8 cellular contexts compared by ENCODE assay signal in the genomic region with DNA sequence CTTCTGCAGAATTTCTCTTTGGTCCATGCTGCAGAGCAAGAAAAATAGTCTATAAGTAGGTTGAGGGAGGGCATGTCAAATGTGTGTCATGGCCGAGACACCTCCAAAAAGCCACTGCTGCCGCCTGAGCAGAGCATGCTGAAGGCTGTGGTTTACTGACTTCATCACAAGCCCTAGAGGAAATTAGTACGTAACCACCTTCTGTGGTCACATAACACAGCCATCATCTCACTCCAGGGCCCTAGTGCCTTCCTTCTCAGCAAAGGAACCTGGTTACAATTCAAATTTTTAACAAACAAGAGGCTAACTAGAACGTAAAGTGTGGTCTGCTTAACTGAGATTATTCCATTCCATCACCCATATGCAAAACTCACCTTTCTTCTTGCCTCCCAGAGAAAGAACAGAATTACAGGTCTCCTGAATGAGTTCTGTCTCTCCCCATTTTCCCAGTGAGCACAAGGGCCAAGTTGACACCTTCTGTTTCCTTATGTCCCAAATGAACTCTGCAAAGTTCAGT. TPM values are rescaled to one million over a fixed set of nuclear protein-coding genes. Genes with fewer than 3 reads are reported as not detected.
A peak's percentile ranks its signal among the peaks of the same experiment; 100 is the strongest.
DNase-seq lines count a peak whose midpoint lies in the region; ATAC-seq and TF ChIP-seq lines count a peak whose summit lies in the region.

A gene (minus strand): TSS at position 116 of the 517 bp plus-strand sequence.

- H4K20me1 ChIP-seq in GM23248 (ENCODE audit: insufficient read depth) (no peaks in the 10 kb centered on the region), MM.1S (ENCODE audit: insufficient read depth, low read length) (no peaks in the 10 kb centered on the region)

- H3K9me3 ChIP-seq in GM23248 (ENCODE audit: low read depth) (no peaks in the 10 kb centered on the region), MM.1S (replicated peaks; ENCODE audit: insufficient read depth, low read length) (no peaks in the 10 kb centered on the region), gastrocnemius medialis (no peaks in the 10 kb centered on the region)

- ATAC-seq in activated CD8-positive, alpha-beta T cell treated with anti-CD3 and anti-CD28 coated beads for 36 hours, result peak; percentile 79
- ATAC-seq in gastrocnemius medialis, result no peak

- TF ChIP-seq POLR2A in gastrocnemius medialis (IDR thresholded peaks at IDR 0.05), result no peak

- H3K4me3 Mint-ChIP-seq in activated CD8-positive, alpha-beta T cell treated with anti-CD3 and anti-CD28 coated beads for 36 hours, result peak within 1 kb of the TSS; percentile 91
- H3K4me3 Mint-ChIP-seq in endothelial cell (ENCODE audit: unreplicated experiment), result no peak within 1 kb of the TSS

- H3F3A ChIP-seq in GM23248 (ENCODE audit: insufficient read depth), result peaks cover 16% of the 10 kb centered on the region
- H3F3A ChIP-seq in MM.1S (ENCODE audit: insufficient read depth, low read length), result no peaks in the 10 kb centered on the region; the same call in 1 of the 2 replicates

- H3K27me3 Mint-ChIP-seq in activated CD8-positive, alpha-beta T cell treated with anti-CD3 and anti-CD28 coated beads for 36 hours, result no peaks in the 10 kb centered on the region
- H3K27me3 Mint-ChIP-seq in endothelial cell (ENCODE audit: unreplicated experiment), result no peaks in the 10 kb centered on the region

- peak within 1 kb of the TSS; percentile 47 for H3K4me3 ChIP-seq in GM23248
- H3K4me3 ChIP-seq in MM.1S (ENCODE audit: low read length), result peak within 1 kb of the TSS; percentile 38; the same call in 1 of the 2 replicates
- H3K4me3 ChIP-seq in epithelial cell of proximal tubule (ENCODE audit: low read depth, low read length), result peak within 1 kb of the TSS; percentile 17
- H3K4me3 ChIP-seq in gastrocnemius medialis, result no peak within 1 kb of the TSS

- H3K9me2 ChIP-seq in GM23248 (ENCODE audit: insufficient read depth), result no peaks in the 10 kb centered on the region
- no peaks in the 10 kb centered on the region for H3K9me2 ChIP-seq in MM.1S (replicated peaks; ENCODE audit: insufficient read depth, low read length)

- CTCF ChIA-PET in activated CD8-positive, alpha-beta T cell treated with anti-CD3 and anti-CD28 coated beads for 36 hours (lab: Charles Lee), result no interaction called here

- DNase-seq in GM03348 (ENCODE audit: low spot score) (peak; percentile 52), GM23248 (peak; percentile 91), MM.1S (peak; percentile 58), epithelial cell of proximal tubule (ENCODE audit: low read depth) (no peak), gastrocnemius medialis (peak; percentile 11 to 21), NCI-H2081 treated with DMSO at 0.1 percent for 48 hours (lab: John Stamatoyannopoulos, UW) (no peak), endothelial cell (ENCODE audit: low spot score) (no peak)
- peak; percentile 91 for DNase-seq in activated CD8-positive, alpha-beta T cell treated with anti-CD3 and anti-CD28 coated beads for 36 hours

- intact Hi-C loops in activated CD8-positive, alpha-beta T cell treated with anti-CD3 and anti-CD28 coated beads for 36 hours (cut with micrococcal nuclease), result loop anchor here (1.0 to 5.0 kb wide), 2 partner anchors 33 to 61 kb away; a partner anchor contains a TSS
- intact Hi-C loops in gastrocnemius medialis (cut with DNase I; ENCODE audit: low total_unique reads), result loop anchor here (2.0 kb wide), 1 partner anchor 19 kb away; no protein-coding TSS in a partner anchor

- peak within 1 kb of the TSS; percentile 53 for H3K4me2 ChIP-seq in GM23248 (ENCODE audit: unreplicated experiment)
- H3K4me2 ChIP-seq in MM.1S (ENCODE audit: low read depth, low read length), result peak within 1 kb of the TSS; percentile 56

- no peaks in the 10 kb centered on the region for H3K9me3 Mint-ChIP-seq in activated CD8-positive, alpha-beta T cell treated with anti-CD3 and anti-CD28 coated beads for 36 hours
- H3K9me3 Mint-ChIP-seq in endothelial cell (ENCODE audit: unreplicated experiment), result no peaks in the 10 kb centered on the region

- H2AFZ ChIP-seq in GM23248 (peak within 1 kb of the TSS; percentile 85), MM.1S (ENCODE audit: low read length) (peak within 1 kb of the TSS; percentile 67)

- peak within 1 kb of the TSS; percentile 98 for H3K27ac Mint-ChIP-seq in activated CD8-positive, alpha-beta T cell treated with anti-CD3 and anti-CD28 coated beads for 36 hours
- H3K27ac Mint-ChIP-seq in endothelial cell (ENCODE audit: unreplicated experiment), result no peak within 1 kb of the TSS

- no peaks in the 10 kb centered on the region for H3K27me3 ChIP-seq in GM23248 (replicated peaks; ENCODE audit: insufficient read depth)
- no peaks in the 10 kb centered on the region for H3K27me3 ChIP-seq in MM.1S (replicated peaks; ENCODE audit: insufficient read depth, low read length)
- H3K27me3 ChIP-seq in gastrocnemius medialis, result no peaks in the 10 kb centered on the region

- TF ChIP-seq CTCF in MM.1S (IDR thresholded peaks at IDR 0.05; ENCODE audit: low read length) (no peak), epithelial cell of proximal tubule (conservative IDR thresholded peaks at IDR 0.05; ENCODE audit: low read depth, low read length) (no peak), gastrocnemius medialis (IDR thresholded peaks at IDR 0.05 in 4 of 5, conservative IDR thresholded peaks at IDR 0.05 in 1 of 5) (no peak), endothelial cell (IDR thresholded peaks at IDR 0.05; ENCODE audit: unreplicated experiment) (no peak)
- TF ChIP-seq CTCF in activated CD8-positive, alpha-beta T cell treated with anti-CD3 and anti-CD28 coated beads for 36 hours (IDR thresholded peaks at IDR 0.05), result no peak

- H3K36me3 ChIP-seq in GM23248 (ENCODE audit: low read depth) (no peaks in the 10 kb centered on the region), MM.1S (replicated peaks; ENCODE audit: insufficient read depth, low read length) (no peaks in the 10 kb centered on the region), gastrocnemius medialis (no peaks in the 10 kb centered on the region)

- WGBS in GM23248 (ENCODE audit: low coverage in 1 of 2, low lambda C conversion rate in 2 of 2, missing lambda C conversion rate in 2 of 2), 2 experiments, result 19 to 20% methylated on average over 4 of the region's 4 CpGs

- peaks cover 33% of the 10 kb centered on the region for H3K36me3 Mint-ChIP-seq in activated CD8-positive, alpha-beta T cell treated with anti-CD3 and anti-CD28 coated beads for 36 hours (ENCODE audit: low read depth)
- no peaks in the 10 kb centered on the region for H3K36me3 Mint-ChIP-seq in endothelial cell (ENCODE audit: low read depth, unreplicated experiment)

- H3K27ac ChIP-seq in GM23248, result peak within 1 kb of the TSS; percentile 49
- H3K27ac ChIP-seq in MM.1S (ENCODE audit: low read length), result peak within 1 kb of the TSS; percentile 58
- peak within 1 kb of the TSS in 1 of 4 donors; percentile 6 for H3K27ac ChIP-seq in gastrocnemius medialis

- H3K4me1 Mint-ChIP-seq in activated CD8-positive, alpha-beta T cell treated with anti-CD3 and anti-CD28 coated beads for 36 hours (ENCODE audit: low read depth), result peaks cover 61% of the 10 kb centered on the region
- no peaks in the 10 kb centered on the region for H3K4me1 Mint-ChIP-seq in endothelial cell (ENCODE audit: unreplicated experiment)

- H3K9ac ChIP-seq in GM23248, result peak within 1 kb of the TSS; percentile 28; the same call in 1 of the 2 replicates
- H3K9ac ChIP-seq in MM.1S (ENCODE audit: low read length), result peak within 1 kb of the TSS; percentile 41

- POLR2A ChIA-PET in activated CD8-positive, alpha-beta T cell treated with anti-CD3 and anti-CD28 coated beads for 36 hours (lab: Charles Lee), result interaction anchor here (1.1 to 6.2 kb wide), 3 partner anchors 33 to 58 kb away, joined by 5 to 34 read pairs (median 7); a partner anchor contains a TSS

- H3K4me1 ChIP-seq in GM23248 (ENCODE audit: insufficient read depth) (peaks cover 42% of the 10 kb centered on the region), MM.1S (ENCODE audit: low read length) (peaks cover 14% of the 10 kb centered on the region), gastrocnemius medialis (no peaks in the 10 kb centered on the region)

- in situ Hi-C loops in GM23248 (cut with MboI), result no loop called here
- in situ Hi-C loops in gastrocnemius medialis (cut with MboI; ENCODE audit: low sequenced_read_pairs in 4 of 4), result no loop called here

- H3K79me2 ChIP-seq in GM23248 (ENCODE audit: insufficient read depth), result no peaks in the 10 kb centered on the region
- no peaks in the 10 kb centered on the region for H3K79me2 ChIP-seq in MM.1S (ENCODE audit: low read length)

RNA-seq across cellular contexts. Expression of the gene that starts here (rescaled TPM):
- 0.51 and 0.86 TPM in 2 replicates for total RNA-seq in GM23248 (2014; rRNA removed; shearing (Covaris generic))
- polyA plus RNA-seq in GM23248 (2016; fragmentation: Nextera tagmentation; extraction: Ambion mirVana), result 1.4 and 1.6 TPM in 2 replicates
- total RNA-seq in activated CD8-positive, alpha-beta T cell treated with anti-CD3 and anti-CD28 coated beads for 36 hours, result 10 to 100 TPM; 54.0 to 56.0 TPM
- total RNA-seq in epithelial cell of proximal tubule, result 0.07 TPM in 1 of 2 replicates, not detected in the other
- total RNA-seq in gastrocnemius medialis, result 1 to 10 TPM in 1 of 4 donors, under 1 TPM in 3; 0.10 to 1.7 (median 0.63) TPM
- 0.87 TPM for total RNA-seq in endothelial cell (ENCODE audit: unreplicated experiment)

Comparison
In these comparisons a context has a peak if more than half of its experiments do, and no peak if none do; other contexts are left out.
1. RNA of the gene that starts here (total RNA-seq): 54.0 to 56.0 TPM in activated CD8-positive, alpha-beta T cell treated with anti-CD3 and anti-CD28 coated beads for 36 hours; 0.10 to 1.7 TPM in gastrocnemius medialis, 0.87 TPM in endothelial cell (single experiment), 0.51 to 0.86 TPM in GM23248 and 0.07 TPM in epithelial cell of proximal tubule; every median in the first group is over 10 times any median in the second.
2. DNase-seq: peak in GM03348 (single experiment), GM23248 (single experiment), MM.1S (single experiment), activated CD8-positive, alpha-beta T cell treated with anti-CD3 and anti-CD28 coated beads for 36 hours (single experiment) and gastrocnemius medialis (2 of 2); none in epithelial cell of proximal tubule (single experiment), NCI-H2081 treated with DMSO at 0.1 percent for 48 hours (single experiment) and endothelial cell (single experiment).
3. H3K4me3 ChIP-seq: peak in GM23248 (single experiment), MM.1S (single experiment) and epithelial cell of proximal tubule (single experiment); none in gastrocnemius medialis (0 of 4).